In genomic region chr5:45623855-45624254, GRCh38 we compare ENCODE assay signal across 21 cellular contexts.
"Had no signal": no experiment of that assay in that cellular context is flagged by ENCODE, and none has a peak within 500 bp of the region (broad histone marks: within the 10 kb centered on the region; RNA-seq: fewer than 3 reads in every experiment).

No MANE protein-coding gene starts in this region.

- H3K27me3 ChIP-seq: left lung, neural progenitor cell, testis, tibial nerve, upper lobe of right lung, vagina had no signal

- DNase-seq: effector CD4-positive, alpha-beta T cell; foreskin melanocyte; hippocampal formation; left lung; mesenchymal stem cell; midbrain; stimulated activated CD4-positive, alpha-beta T cell treated with anti-CD3 and anti-CD28 coated beads, Interleukin-2, amount 100 ng/mL, for 24 hours; stimulated activated CD4-positive, alpha-beta T cell treated with anti-CD3 and anti-CD28 coated beads, Interleukin-4, amount 100 ng/mL, for 4 hours; stimulated activated naive B cell treated with anti-CD40 and anti-IgM and Interleukin-4, amounts not matched to agents 10 μg/mL and 1 μg/mL and 100 μg/mL, for 72 hours; stimulated activated naive CD8-positive, alpha-beta T cell treated with anti-CD3 and anti-CD28 coated beads, Interleukin-15, amount 100 ng/mL, for 72 hours; testis; upper lobe of right lung had no signal

- H3K9me3 ChIP-seq: left lung, prostate gland, testis, tibial nerve, upper lobe of right lung, vagina had no signal

- H3K36me3 ChIP-seq: left lung, neural progenitor cell, prostate gland, tibial nerve, upper lobe of right lung, vagina had no signal

- H3K4me1 ChIP-seq: left lung, neural progenitor cell, parathyroid adenoma, prostate gland, testis, tibial nerve, upper lobe of right lung, vagina had no signal

- ATAC-seq: left lung; natural killer cell treated with Interleukin-12 subunit alpha and Interleukin-12 subunit beta and Interleukin-15 and Interleukin-18, amount 100 ng/mL, for 72 hours; sciatic nerve; stimulated activated naive B cell treated with anti-CD40 and anti-IgM and Interleukin-4, amounts not matched to agents 10 μg/mL and 1 μg/mL and 100 μg/mL, for 72 hours; stimulated activated naive CD8-positive, alpha-beta T cell treated with anti-CD3 and anti-CD28 coated beads, Interleukin-15, amount 100 ng/mL, for 72 hours; upper lobe of right lung had no signal

- H3K4me3 ChIP-seq: coronary artery, left lung, lung, neural progenitor cell, prostate gland, testis, tibial nerve, upper lobe of right lung, vagina had no signal

- H3K27ac ChIP-seq: coronary artery, left lung, neural progenitor cell, parathyroid adenoma, prostate gland, testis, tibial nerve, upper lobe of right lung, vagina had no signal
